ENCODE assay signal across 29 cellular contexts in the genomic region with DNA sequence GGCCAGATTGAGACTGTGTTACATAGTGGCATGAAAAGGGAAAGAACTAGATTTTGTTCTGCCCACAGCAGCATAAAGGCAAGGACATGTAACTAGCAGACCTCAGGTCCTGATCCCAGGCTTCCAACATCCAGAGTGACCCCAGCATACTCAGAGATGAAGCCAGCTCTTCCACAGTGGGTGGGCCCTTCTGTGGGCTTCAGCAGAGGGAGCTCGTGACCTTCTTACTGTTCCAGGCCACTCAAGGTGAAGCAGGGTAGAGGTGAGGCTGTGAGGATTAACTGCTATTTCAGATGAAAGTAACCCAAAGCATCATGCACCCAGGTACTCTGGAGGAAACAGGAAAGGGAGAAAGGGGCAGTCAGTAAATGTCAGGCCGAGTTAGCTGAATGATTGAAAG.
"Had no signal": no experiment of that assay in that cellular context is flagged by ENCODE, and none has a peak within 500 bp of the region (broad histone marks: within the 10 kb centered on the region; RNA-seq: fewer than 3 reads in every experiment).

No MANE protein-coding gene starts in this region.

- H3K4me2 ChIP-seq: hepatocyte, smooth muscle cell had no signal

- H2AFZ ChIP-seq: hepatocyte had no signal

- H3K9me3 ChIP-seq: gastrocnemius medialis, heart left ventricle, left lung, mucosa of descending colon, neutrophil, pancreas, suprapubic skin, transverse colon, upper lobe of right lung, uterus had no signal

- H3K27ac ChIP-seq: epithelial cell of prostate, gastrocnemius medialis, heart left ventricle, hepatocyte, left lung, neutrophil, pancreas, suprapubic skin, transverse colon, upper lobe of right lung, uterus had no signal

- FAIRE-seq: islet of Langerhans, pancreas had no signal

- ATAC-seq: esophagus mucosa; gastrocnemius medialis; heart left ventricle; left cardiac atrium; left lung; mucosa of descending colon; natural killer cell treated with Interleukin-12 subunit alpha and Interleukin-12 subunit beta and Interleukin-15 and Interleukin-18, amount 100 ng/mL, for 72 hours; pancreas; sciatic nerve; stimulated activated naive CD8-positive, alpha-beta T cell treated with anti-CD3 and anti-CD28 coated beads, Interleukin-15, amount 100 ng/mL, for 72 hours; upper lobe of right lung had no signal

- H3K36me3 ChIP-seq: gastrocnemius medialis, neutrophil, pancreas, transverse colon, uterus had no signal

- H3K4me3 ChIP-seq: gastrocnemius medialis, heart left ventricle, hepatocyte, left lung, mucosa of descending colon, pancreas, smooth muscle cell, suprapubic skin, transverse colon, upper lobe of right lung, uterus had no signal

- H3K27me3 ChIP-seq: gastrocnemius medialis, heart left ventricle, hepatocyte, left lung, neutrophil, pancreas, suprapubic skin, transverse colon, upper lobe of right lung, uterus had no signal

- DNase-seq: effector CD8-positive, alpha-beta T cell; endodermal cell; foreskin fibroblast; gastrocnemius medialis; heart left ventricle; left cardiac atrium; left lung; mesenchymal stem cell; mucosa of descending colon; naive B cell; pancreas; stimulated activated CD4-positive, alpha-beta T cell treated with anti-CD3 and anti-CD28 coated beads, Interleukin-12 subunit alpha, Interleukin-12 subunit beta, amount 100 ng/mL, for 4 hours; stimulated activated CD4-positive, alpha-beta T cell treated with anti-CD3 and anti-CD28 coated beads, Interleukin-1b, Interleukin-23, amount 100 ng/mL, for 48 hours; stimulated activated CD4-positive, alpha-beta T cell treated with anti-CD3 and anti-CD28 coated beads, Interleukin-4, amount 100 ng/mL, for 1 hour; stimulated activated CD8-positive, alpha-beta memory T cell treated with anti-CD3 and anti-CD28 coated beads, Interleukin-4, amount 100 ng/mL, for 48 hours; stimulated activated naive CD4-positive, alpha-beta T cell; stimulated activated naive CD8-positive, alpha-beta T cell treated with anti-CD3 and anti-CD28 coated beads, Interleukin-15, amount 100 ng/mL, for 72 hours; transverse colon; upper lobe of right lung; uterus had no signal

- H3K4me1 ChIP-seq: gastrocnemius medialis, heart left ventricle, left lung, pancreas, suprapubic skin, transverse colon, upper lobe of right lung, uterus had no signal

- H3K79me2 ChIP-seq: hepatocyte had no signal
